In genomic region chr15:61030451-61030850, GRCh38 we compare ENCODE assay signal across 18 cellular contexts.
"Had no signal": no experiment of that assay in that cellular context is flagged by ENCODE, and none has a peak within 500 bp of the region (broad histone marks: within the 10 kb centered on the region; RNA-seq: fewer than 3 reads in every experiment).

No MANE protein-coding gene starts in this region.

- H3K9me3 ChIP-seq: colonic mucosa, esophagus squamous epithelium, heart left ventricle, neutrophil, right atrium auricular region, sigmoid colon, suprapubic skin, thyroid gland, upper lobe of left lung, uterus had no signal

- H3K27me3 ChIP-seq: colonic mucosa, esophagus squamous epithelium, heart left ventricle, neutrophil, right atrium auricular region, sigmoid colon, suprapubic skin, thyroid gland, upper lobe of left lung, uterus had no signal

- H3K36me3 ChIP-seq: colonic mucosa, esophagus squamous epithelium, heart left ventricle, neutrophil, right atrium auricular region, sigmoid colon, suprapubic skin, thyroid gland, upper lobe of left lung, uterus had no signal

- H3K4me1 ChIP-seq: uterus had no signal

- H3K4me3 ChIP-seq: colonic mucosa, esophagus squamous epithelium, heart left ventricle, right atrium auricular region, sigmoid colon, suprapubic skin, thyroid gland, upper lobe of left lung, uterus had no signal

- H3K27ac ChIP-seq: colonic mucosa, esophagus squamous epithelium, heart left ventricle, neutrophil, right atrium auricular region, sigmoid colon, suprapubic skin, thyroid gland, upper lobe of left lung, uterus had no signal

- DNase-seq: colonic mucosa; dermis blood vessel endothelial cell; esophagus squamous epithelium; heart left ventricle; hippocampal formation; kidney glomerular epithelial cell; mammary epithelial cell; naive thymus-derived CD8-positive, alpha-beta T cell; sigmoid colon; small intestine; stimulated activated CD4-positive, alpha-beta T cell treated with anti-CD3 and anti-CD28 coated beads, Interleukin-2, amount 100 ng/mL, for 48 hours; stimulated activated naive CD4-positive, alpha-beta T cell treated with Interleukin-2 at 50 U/mL for 16 hours; thyroid gland; upper lobe of left lung; uterus had no signal

- ATAC-seq: heart left ventricle; naive thymus-derived CD8-positive, alpha-beta T cell had no signal
